In genomic region chrX:48252945-48253344, GRCh38 we compare ENCODE assay signal across 15 cellular contexts. TPM values are rescaled to one million over a fixed set of nuclear protein-coding genes. Genes with fewer than 3 reads are reported as not detected.
DNase-seq lines count a peak whose midpoint lies in the region; ATAC-seq, FAIRE-seq and TF ChIP-seq lines count a peak whose summit lies in the region.
"Not testable (repeated sequence)": the region's sequence is repeated elsewhere in the genome, so short reads cannot be mapped to it uniquely, and the experiment has no call there.
"Had no signal": no experiment of that assay in that cellular context is flagged by ENCODE, and none has a peak within 500 bp of the region (broad histone marks: within the 10 kb centered on the region; RNA-seq: fewer than 3 reads in every experiment).

No MANE protein-coding gene starts in this region.

- SMC1A ChIA-PET in GM12878 (lab: Charles Lee; ENCODE audit: uncharacterized antibody, unreplicated experiment): interaction anchor here (0.6 kb wide), 1 partner anchor 29 kb away, joined by 3 read pairs; no protein-coding TSS in a partner anchor

- H3K9ac ChIP-seq in GM12878 (ENCODE audit: control insufficient read depth, insufficient read depth, low read length): not testable (repeated sequence)

- CTCF ChIA-PET in GM12878 (lab: Yijun Ruan, JAX): not testable (repeated sequence)

- H4K20me1 ChIP-seq in GM12878 (ENCODE audit: control insufficient read depth, insufficient read depth): not testable (repeated sequence)

- H3K4me3 ChIP-seq in GM12878: not testable (repeated sequence)

- RAD21 ChIA-PET in GM12878 (lab: Charles Lee; ENCODE audit: unreplicated experiment): not testable (repeated sequence)

- H3K4me1 Mint-ChIP-seq in naive B cell: peaks cover 0 to 15% (median 0%) of the 10 kb centered on the region in 3 donors
- H3K4me1 Mint-ChIP-seq in stimulated activated naive B cell treated with anti-CD40 and anti-IgM and Interleukin-4, amounts not matched to agents 10 μg/mL and 1 μg/mL and 100 μg/mL, for 72 hours: not testable (repeated sequence)

- not testable (repeated sequence) for H3K9me3 ChIP-seq in GM12878 (replicated peaks; ENCODE audit: control insufficient read depth, insufficient read depth, low read length)

- BruUV-seq in GM12878 (replicated peaks; lab: Mats Ljungman, UMichigan): not testable (repeated sequence)

- H3K27me3 ChIP-seq in GM12878 (replicated peaks in 1 of 2; ENCODE audit: control insufficient read depth in 2 of 2, insufficient read depth in 2 of 2, low read length in 1 of 2): not testable (repeated sequence)

- not testable (repeated sequence) for H3K36me3 ChIP-seq in GM12878 (ENCODE audit: control insufficient read depth in 2 of 2, insufficient read depth in 2 of 2, low read length in 1 of 2)

- POLR2A ChIA-PET in GM12878 (lab: Charles Lee): not testable (repeated sequence)

- not testable (repeated sequence) for H3K79me2 ChIP-seq in GM12878 (ENCODE audit: control insufficient read depth, insufficient read depth, low read length)

- not testable (repeated sequence) for TF ChIP-seq EP300 in GM12878 (IDR thresholded peaks at IDR 0.05; ENCODE audit: borderline replicate concordance in 1 of 2, control insufficient read depth in 1 of 2, low read depth in 2 of 2, low read length in 2 of 2)

- not testable (repeated sequence) for H3K4me1 ChIP-seq in GM12878 (ENCODE audit: control insufficient read depth, insufficient read depth, low read length)

- H3K27ac Mint-ChIP-seq in naive B cell: peak overlapping the region in 2 of 6 donors; percentile 38 to 69
- H3K27ac Mint-ChIP-seq in stimulated activated naive B cell treated with anti-CD40 and anti-IgM and Interleukin-4, amounts not matched to agents 10 μg/mL and 1 μg/mL and 100 μg/mL, for 72 hours: not testable (repeated sequence)

- TF ChIP-seq CTCF in GM12878 (IDR thresholded peaks at IDR 0.05 in 2 of 3, conservative IDR thresholded peaks at IDR 0.05 in 1 of 3; ENCODE audit: control insufficient read depth in 2 of 3, extremely low read depth in 1 of 3, insufficient read depth in 1 of 3, low read depth in 3 of 3, low read length in 3 of 3): not testable (repeated sequence)

- H3K4me2 ChIP-seq in GM12878 (ENCODE audit: control insufficient read depth, insufficient read depth): not testable (repeated sequence)

- H3K27ac ChIP-seq in GM12878 (ENCODE audit: control insufficient read depth, insufficient read depth): not testable (repeated sequence)

- not testable (repeated sequence) for TF ChIP-seq POLR2A in GM12878 (IDR thresholded peaks at IDR 0.05; ENCODE audit: low read depth, low read length)

- FAIRE-seq in GM12878 (lab: Jason Lieb, UNC): not testable (repeated sequence)

- in situ Hi-C loops in Caki2 (cut with HindIII; ENCODE audit: low pct_unique_long_range_greater_than_20kb, low sequenced_read_pairs); KBM-7 (cut with MboI; ENCODE audit: low pct_unique_long_range_greater_than_20kb, low sequenced_read_pairs); GM12878 (cut with MboI): not testable (repeated sequence)

- not testable (repeated sequence) for H2AFZ ChIP-seq in GM12878 (ENCODE audit: control insufficient read depth, low read depth, low read length)

- DNase-seq in Caki2 (ENCODE audit: low read depth): peak; percentile 58
- peak; percentile 3 for DNase-seq in KBM-7
- not testable (repeated sequence) for DNase-seq in GM12878 (ENCODE audit: low read depth, low spot score); naive B cell
- DNase-seq in dermis blood vessel endothelial cell: peak; percentile 0
- peak; percentile 22 for DNase-seq in renal cortical epithelial cell (ENCODE audit: low read depth)
- DNase-seq in stimulated activated naive B cell treated with anti-CD40 and anti-IgM and Interleukin-4, amounts not matched to agents 10 μg/mL and 1 μg/mL and 100 μg/mL, for 72 hours: peak; percentile 3

- not testable (repeated sequence) for H3K36me3 Mint-ChIP-seq in naive B cell; stimulated activated naive B cell treated with anti-CD40 and anti-IgM and Interleukin-4, amounts not matched to agents 10 μg/mL and 1 μg/mL and 100 μg/mL, for 72 hours

- intact Hi-C loops in GM12878 (cut with micrococcal nuclease; ENCODE audit: unreplicated experiment): not testable (repeated sequence)

- H3K9me3 Mint-ChIP-seq in naive B cell; stimulated activated naive B cell treated with anti-CD40 and anti-IgM and Interleukin-4, amounts not matched to agents 10 μg/mL and 1 μg/mL and 100 μg/mL, for 72 hours: not testable (repeated sequence)

- WGBS in GM12878 (ENCODE audit: insufficient coverage, insufficient replicate concordance, low lambda C conversion rate, missing lambda C conversion rate): 15% methylated on average over 5 of the region's 6 CpGs

- not testable (repeated sequence) for H3K4me3 Mint-ChIP-seq in naive B cell; stimulated activated naive B cell treated with anti-CD40 and anti-IgM and Interleukin-4, amounts not matched to agents 10 μg/mL and 1 μg/mL and 100 μg/mL, for 72 hours

- not testable (repeated sequence) for TF ChIP-seq RAD21 in GM12878 (IDR thresholded peaks at IDR 0.05; ENCODE audit: insufficient read depth, low read depth, low read length)

- not testable (repeated sequence) for H3K27me3 Mint-ChIP-seq in naive B cell; stimulated activated naive B cell treated with anti-CD40 and anti-IgM and Interleukin-4, amounts not matched to agents 10 μg/mL and 1 μg/mL and 100 μg/mL, for 72 hours

- not testable (repeated sequence) for ATAC-seq in GM12878
- ATAC-seq in naive B cell (ENCODE audit: low read depth in 2 of 2): peak; percentile 35 to 37
- ATAC-seq in stimulated activated naive B cell treated with anti-CD40 and anti-IgM and Interleukin-4, amounts not matched to agents 10 μg/mL and 1 μg/mL and 100 μg/mL, for 72 hours (replicated peaks): peak; percentile 63 to 69

TF ChIP-seq in GM12878, 131 proteins besides CTCF, POLR2A, EP300 and RAD21:
- TF ChIP-seq MEF2B (IDR thresholded peaks at IDR 0.05; ENCODE audit: partially characterized antibody, poor library complexity, severe bottlenecking): peak; percentile 28

RNA-seq across cellular contexts. Expression of gene SSX1, which starts 2.2 kb away (rescaled TPM):
- total RNA-seq in Caki2 (2014; rRNA removed; shearing (Covaris generic); ENCODE audit: low replicate concordance): 0.51 and 1.2 TPM in 2 replicates
- not detected in 2 replicates for total RNA-seq in GM12878 (2013; cell fraction: nucleolus; rRNA removed)
- total RNA-seq in GM12878 (2014; rRNA removed) (not detected in 2 replicates), GM12878 (2014; rRNA removed; fragmentation: Illumina TruSeq; extraction: Trizol) (not detected in 2 replicates), GM12878 (2021) (0.15 TPM in 1 of 2 replicates, not detected in the other), dermis blood vessel endothelial cell (not detected in 2 replicates), renal cortical epithelial cell (not detected in 2 replicates)
- polyA plus RNA-seq in GM12878 (2011; ENCODE audit: low read depth): not detected
- polyA plus RNA-seq in GM12878 (2011; rRNA removed) (0.17 and 0.26 TPM in 2 replicates), GM12878 (2014; fragmentation: Illumina TruSeq; extraction: Trizol) (not detected in 2 replicates), GM12878 (2014; fragmentation: Nextera tagmentation; extraction: Ambion mirVana) (not detected), GM12878 (2014; rRNA removed) (not detected in 2 replicates), GM12878 (2016; fragmentation: Nextera tagmentation; extraction: Ambion mirVana) (not detected), naive B cell (ENCODE audit: low read depth in 6 of 6) (not detected)
- 0.15 and 0.28 TPM in 2 replicates for polyA plus RNA-seq in GM12878 (2011; cell fraction: cytosol; rRNA removed)
- not detected in 2 replicates for polyA plus RNA-seq in GM12878 (2011; cell fraction: nucleus; rRNA removed)
- polyA plus RNA-seq in GM12878 (2012): not detected in 2 replicates
- 0.51 TPM in 1 of 2 replicates, not detected in the other for polyA minus RNA-seq in GM12878 (2011; rRNA and poly(A)+ RNA removed)
- not detected in 2 replicates for polyA minus RNA-seq in GM12878 (2011; cell fraction: cytosol; rRNA and poly(A)+ RNA removed)
- not detected in 2 replicates for polyA minus RNA-seq in GM12878 (2011; cell fraction: nucleus; rRNA and poly(A)+ RNA removed)
- total RNA-seq: A673; Caco-2; CD4-positive, alpha-beta T cell; CD8-positive, alpha-beta T cell; Daoy; G401 had no signal
- polyA plus RNA-seq: AG04450, BJ had no signal

RNA-seq across cellular contexts. Expression of gene SSX5, which starts 56.4 kb away (rescaled TPM):
- total RNA-seq in Caki2 (2014; rRNA removed; shearing (Covaris generic); ENCODE audit: low replicate concordance): 0.26 TPM in 1 of 2 replicates, not detected in the other
- total RNA-seq in GM12878 (2013; cell fraction: nucleolus; rRNA removed): not detected in 2 replicates
- not detected in 2 replicates for total RNA-seq in GM12878 (2014; rRNA removed)
- not detected in 2 replicates for total RNA-seq in GM12878 (2014; rRNA removed; fragmentation: Illumina TruSeq; extraction: Trizol)
- total RNA-seq in GM12878 (2021): not detected in 2 replicates
- polyA plus RNA-seq in GM12878 (2011; ENCODE audit: low read depth): not detected
- polyA plus RNA-seq in GM12878 (2011; rRNA removed): 0.05 TPM in 1 of 2 replicates, not detected in the other
- polyA plus RNA-seq in GM12878 (2011; cell fraction: cytosol; rRNA removed): not detected in 2 replicates
- not detected in 2 replicates for polyA plus RNA-seq in GM12878 (2011; cell fraction: nucleus; rRNA removed)
- not detected in 2 replicates for polyA plus RNA-seq in GM12878 (2012)
- not detected in 2 replicates for polyA plus RNA-seq in GM12878 (2014; fragmentation: Illumina TruSeq; extraction: Trizol)
- polyA plus RNA-seq in GM12878 (2014; fragmentation: Nextera tagmentation; extraction: Ambion mirVana): not detected
- polyA plus RNA-seq in GM12878 (2014; rRNA removed): not detected in 2 replicates
- polyA plus RNA-seq in GM12878 (2016; fragmentation: Nextera tagmentation; extraction: Ambion mirVana): not detected
- not detected in 2 replicates for polyA minus RNA-seq in GM12878 (2011; rRNA and poly(A)+ RNA removed)
- not detected in 2 replicates for polyA minus RNA-seq in GM12878 (2011; cell fraction: cytosol; rRNA and poly(A)+ RNA removed)
- not detected in 2 replicates for polyA minus RNA-seq in GM12878 (2011; cell fraction: nucleus; rRNA and poly(A)+ RNA removed)
- not detected in 2 replicates for total RNA-seq in dermis blood vessel endothelial cell
- not detected for polyA plus RNA-seq in naive B cell (ENCODE audit: low read depth in 6 of 6)
- not detected in 2 replicates for total RNA-seq in renal cortical epithelial cell
- total RNA-seq: A673; Caco-2; CD4-positive, alpha-beta T cell; CD8-positive, alpha-beta T cell; Daoy; G401 had no signal
- polyA plus RNA-seq: AG04450, BJ had no signal
